ENCODE assay signal across 8 cellular contexts in the genomic region with DNA sequence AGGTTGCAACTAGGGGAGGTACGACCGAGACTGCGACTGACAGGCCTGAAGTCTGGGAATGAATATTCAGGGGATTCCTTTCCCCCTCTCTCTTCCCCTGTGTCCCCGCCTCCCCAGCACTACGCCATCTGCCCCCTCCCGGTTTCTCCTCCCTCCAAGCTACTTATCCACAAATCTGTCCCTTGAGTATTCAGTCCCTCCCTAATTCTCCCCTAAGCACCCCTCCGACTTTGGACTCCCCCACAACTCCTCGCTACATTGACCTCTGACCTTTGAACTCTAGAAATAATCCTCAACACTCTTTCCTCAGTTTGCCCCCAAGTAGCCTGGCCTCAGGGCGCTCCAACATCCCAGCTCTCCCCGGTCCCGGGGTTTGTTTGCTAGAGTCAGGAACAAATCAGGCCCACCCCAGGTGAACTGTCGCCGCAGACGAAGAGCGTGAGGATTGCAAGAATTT. TPM values are rescaled to one million over a fixed set of nuclear protein-coding genes. Genes with fewer than 3 reads are reported as not detected.
DNase-seq lines count a peak whose midpoint lies in the region; ATAC-seq and TF ChIP-seq lines count a peak whose summit lies in the region.

No MANE protein-coding gene starts in this region.

- no peak overlapping the region for H2AK5ac ChIP-seq in H9 (ENCODE audit: insufficient read length, low read length)

- H2AFZ ChIP-seq in H9 (ENCODE audit: low read length) (peak overlapping the region; percentile 17), PC-3 (ENCODE audit: low read length) (peak overlapping the region; percentile 96)

- no peak overlapping the region for H3K56ac ChIP-seq in H9 (ENCODE audit: insufficient read length, low read depth, low read length)

- H2BK12ac ChIP-seq in H9 (ENCODE audit: insufficient read length, low read depth, low read length): no peak overlapping the region

- H3K23ac ChIP-seq in H9 (ENCODE audit: insufficient read length, low read depth, low read length): no peak overlapping the region

- POLR2A ChIA-PET in PC-3 (lab: Charles Lee; ENCODE audit: unreplicated experiment): interaction anchor here (0.6 kb wide), 1 partner anchor 24 kb away, joined by 10 read pairs; a partner anchor contains a TSS

- H3K27ac Mint-ChIP-seq in CD14-positive monocyte (peak overlapping the region; percentile 89 to 95 (median 92)), H9 (peak overlapping the region; percentile 96 to 99 (median 98); a peak in 6 of 7 replicates)

- no peak overlapping the region for H2BK120ac ChIP-seq in H9 (ENCODE audit: low read depth, low read length, poor library complexity, severe bottlenecking)

- no peaks in the 10 kb centered on the region for H3K9me2 ChIP-seq in PC-3 (replicated peaks; ENCODE audit: low read length)

- H3K23me2 ChIP-seq in H9 (ENCODE audit: insufficient read length, low read depth, low read length, poor library complexity, severe bottlenecking): peaks cover 13% of the 10 kb centered on the region

- H2BK15ac ChIP-seq in H9 (ENCODE audit: low read depth, low read length): no peak overlapping the region

- H3K36me3 ChIP-seq in PC-3 (ENCODE audit: low read depth, low read length) (peaks cover 5% of the 10 kb centered on the region; the same call in 1 of the 2 replicates), thoracic aorta (peaks cover 22% of the 10 kb centered on the region)

- CTCF ChIA-PET in PC-3 (lab: Charles Lee): interaction anchor here (0.7 to 1.6 kb wide), 2 partner anchors 65 to 87 kb away, joined by 3 to 12 read pairs; no protein-coding TSS in a partner anchor

- H3K4me1 Mint-ChIP-seq in CD14-positive monocyte (peaks cover 50% of the 10 kb centered on the region), H9 (peaks cover 21 to 25% of the 10 kb centered on the region in 2 experiments)

- TF ChIP-seq CTCF in CD14-positive monocyte (IDR thresholded peaks at IDR 0.05) (no peak), H9 (conservative IDR thresholded peaks at IDR 0.05) (no peak), PC-3 (conservative IDR thresholded peaks at IDR 0.05; ENCODE audit: low read depth, low read length) (no peak), thoracic aorta (IDR thresholded peaks at IDR 0.05) (no peak)

- H3K18ac ChIP-seq in H9 (ENCODE audit: insufficient read length, low read depth, low read length): no peak overlapping the region

- no peaks in the 10 kb centered on the region for H3K9me3 Mint-ChIP-seq in CD14-positive monocyte
- no peaks in the 10 kb centered on the region; a peak in 1 of 5 replicates for H3K9me3 Mint-ChIP-seq in H9

- intact Hi-C loops in CD14-positive monocyte (cut with micrococcal nuclease) (loop anchor here (1.0 to 10.0 kb wide), 4 partner anchors 8 to 447 kb away; a partner anchor contains a TSS), PC-3 (cut with micrococcal nuclease) (no loop called here)

- no peak overlapping the region for H4K5ac ChIP-seq in H9 (ENCODE audit: insufficient read length, low read depth, low read length)

- H3K9me3 ChIP-seq in H9 (ENCODE audit: control insufficient read depth, low read depth, low read length) (no peaks in the 10 kb centered on the region), PC-3 (ENCODE audit: low read length) (no peaks in the 10 kb centered on the region), thoracic aorta (no peaks in the 10 kb centered on the region)

- H3K4me3 ChIP-seq in PC-3 (ENCODE audit: low read length) (peak overlapping the region; percentile 85), thoracic aorta (peak overlapping the region; percentile 87)

- H3K27me3 Mint-ChIP-seq in CD14-positive monocyte (ENCODE audit: low read depth in 3 of 3) (peaks cover 0 to 1% (median 0%) of the 10 kb centered on the region in 3 donors), H9 (ENCODE audit: low read depth) (peaks cover 3% of the 10 kb centered on the region; the same call in 1 of the 2 replicates)

- no peak overlapping the region for H3T11ph ChIP-seq in H9 (ENCODE audit: low read length)

- no CpG with 5 or more reads among the region's 15 CpGs for WGBS in H9 (ENCODE audit: extremely low coverage, insufficient read length, low lambda C conversion rate)

- BruUV-seq in PC-3 (replicated peaks; lab: Mats Ljungman, UMichigan): TSS peak; percentile 51

- H3K27ac ChIP-seq in H9 (ENCODE audit: insufficient read length, low read depth, low read length) (peak overlapping the region; percentile 7), PC-3 (ENCODE audit: low read length) (no peak overlapping the region), thoracic aorta (peak overlapping the region; percentile 95 to 98)

- no peaks in the 10 kb centered on the region for H3K27me3 ChIP-seq in H9 (ENCODE audit: insufficient read depth, low read length)
- no peaks in the 10 kb centered on the region for H3K27me3 ChIP-seq in PC-3 (ENCODE audit: low read length)
- H3K27me3 ChIP-seq in thoracic aorta (replicated peaks; ENCODE audit: insufficient read depth): no peaks in the 10 kb centered on the region

- peak overlapping the region; percentile 70 for H3K4me2 ChIP-seq in H9 (ENCODE audit: insufficient read depth, insufficient read length, low read length)
- peak overlapping the region; percentile 94 for H3K4me2 ChIP-seq in PC-3 (ENCODE audit: low read length)

- H3K9ac ChIP-seq in H9 (ENCODE audit: extremely low read depth, insufficient read length, low read length) (peak overlapping the region; percentile 81), PC-3 (ENCODE audit: low read length) (peak overlapping the region; percentile 87)

- DNase-seq in CD14-positive monocyte (ENCODE audit: low spot score): no peak
- peak; percentile 84 for DNase-seq in H9
- peak; percentile 21 for DNase-seq in PC-3
- peak; percentile 75 for DNase-seq in ecto neural progenitor cell (ENCODE audit: low spot score)
- DNase-seq in lung microvascular endothelial cell (ENCODE audit: low read depth in 2 of 2): peak; percentile 33 to 46
- no peak for DNase-seq in thoracic aorta (ENCODE audit: low spot score)
- no peak for DNase-seq in amniotic stem cell (lab: John Stamatoyannopoulos, UW)

- H4K91ac ChIP-seq in H9 (ENCODE audit: insufficient read length, low read depth, low read length): no peak overlapping the region

- ATAC-seq in PC-3: peak; percentile 37
- ATAC-seq in thoracic aorta (ENCODE audit: insufficient number of reproducible peaks, low FRiP score, low read depth): peak; percentile 52
- no peak for ATAC-seq in GM19395 (IDR thresholded peaks at IDR 0.05; ENCODE audit: unreplicated experiment)

- H3K36me3 Mint-ChIP-seq in CD14-positive monocyte: peaks cover 54 to 68% of the 10 kb centered on the region in 2 donors
- H3K36me3 Mint-ChIP-seq in H9 (ENCODE audit: insufficient read depth in 1 of 3, low read depth in 3 of 3): peaks cover 19 to 47% (median 43%) of the 10 kb centered on the region in 3 experiments; a peak in 6 of 7 replicates

- no peaks in the 10 kb centered on the region for H3K79me1 ChIP-seq in H9 (ENCODE audit: insufficient read depth, low read depth, low read length, poor library complexity, severe bottlenecking)

- no peak overlapping the region for H2BK5ac ChIP-seq in H9 (ENCODE audit: insufficient read length, low read length)

- H3K79me2 ChIP-seq in H9 (ENCODE audit: insufficient read depth, low read length) (no peaks in the 10 kb centered on the region), PC-3 (ENCODE audit: low read length) (peaks cover 32% of the 10 kb centered on the region)

- no peaks in the 10 kb centered on the region for H3F3A ChIP-seq in PC-3 (ENCODE audit: low read length, unreplicated experiment)

- H3K4ac ChIP-seq in H9 (ENCODE audit: low read depth, low read length): no peak overlapping the region

- H4K20me1 ChIP-seq in H9 (ENCODE audit: control insufficient read depth, insufficient read depth, insufficient read length) (no peaks in the 10 kb centered on the region), PC-3 (ENCODE audit: low read length) (no peaks in the 10 kb centered on the region)

- H3K4me3 Mint-ChIP-seq in CD14-positive monocyte (peak overlapping the region; percentile 95 to 97), H9 (peak overlapping the region; percentile 96 to 98)

- H3K4me1 ChIP-seq in H9 (ENCODE audit: insufficient read depth, low read length) (0 out of 2 replicates have a peak, but pooled peaks cover 4% of the 10 kb centered on the region), PC-3 (ENCODE audit: insufficient read depth, low read length) (peaks cover 18% of the 10 kb centered on the region), thoracic aorta (ENCODE audit: control insufficient read depth in 1 of 2, low read depth in 2 of 2) (peaks cover 9 to 33% of the 10 kb centered on the region in 2 donors)

- H2BK20ac ChIP-seq in H9 (ENCODE audit: low read depth, low read length, poor library complexity, severe bottlenecking): no peak overlapping the region

- no peak overlapping the region for H4K8ac ChIP-seq in H9 (replicated peaks; ENCODE audit: insufficient read length, low read depth, low read length)

- H3K14ac ChIP-seq in H9 (ENCODE audit: insufficient read depth, low read length): no peak overlapping the region

RNA-seq across cellular contexts. Expression of a gene that starts 0.4 kb away (rescaled TPM):
- under 1 TPM in 1 of 2 donors, not detected in 1; 0.24 TPM for polyA plus RNA-seq in CD14-positive monocyte
- 5.8 and 6.7 TPM in 2 replicates for total RNA-seq in H9 (2021)
- 6.3 and 7.5 TPM in 2 replicates for total RNA-seq in PC-3 (2014; rRNA removed)
- 2.0 and 5.0 TPM in 2 replicates for total RNA-seq in lung microvascular endothelial cell
- total RNA-seq in thoracic aorta: 1 to 10 TPM; 5.6 to 8.7 TPM

RNA-seq across cellular contexts. Expression of a gene that starts 0.6 kb away (rescaled TPM):
- polyA plus RNA-seq in CD14-positive monocyte: 100 to 1,000 TPM; 103 to 110 TPM
- total RNA-seq in H9 (2021) (54.1 and 60.5 TPM in 2 replicates), PC-3 (2014; rRNA removed) (80.3 and 82.4 TPM in 2 replicates), lung microvascular endothelial cell (16.3 and 26.8 TPM in 2 replicates), thoracic aorta (10 to 100 TPM; 19.1 to 27.7 TPM)

RNA-seq across cellular contexts. Expression of a gene that starts 8.9 kb away (rescaled TPM):
- 100 to 1,000 TPM; 103 to 104 TPM for polyA plus RNA-seq in CD14-positive monocyte
- total RNA-seq in H9 (2021): not detected in 2 replicates
- total RNA-seq in PC-3 (2014; rRNA removed): not detected in 2 replicates
- 0.20 TPM in 1 of 2 replicates, not detected in the other for total RNA-seq in lung microvascular endothelial cell
- 10 to 100 TPM in 1 of 2 donors, 1 to 10 TPM in 1; 3.9 to 14.1 TPM for total RNA-seq in thoracic aorta

RNA-seq across cellular contexts. Expression of a gene that starts 10.5 kb away (rescaled TPM):
- polyA plus RNA-seq in CD14-positive monocyte: not detected
- 0.42 and 1.6 TPM in 2 replicates for total RNA-seq in H9 (2021)
- 1.8 and 2.7 TPM in 2 replicates for total RNA-seq in PC-3 (2014; rRNA removed)
- total RNA-seq in lung microvascular endothelial cell: not detected in 2 replicates
- not detected for total RNA-seq in thoracic aorta

RNA-seq across cellular contexts. Expression of a gene that starts 18.9 kb away (rescaled TPM):
- polyA plus RNA-seq in CD14-positive monocyte: 1 to 10 TPM in 1 of 2 donors, under 1 TPM in 1; 0.39 to 1.4 TPM
- total RNA-seq in H9 (2021): 11.5 and 12.3 TPM in 2 replicates
- total RNA-seq in PC-3 (2014; rRNA removed): 2.0 and 2.8 TPM in 2 replicates
- total RNA-seq in lung microvascular endothelial cell: 4.8 and 12.7 TPM in 2 replicates
- total RNA-seq in thoracic aorta: 1 to 10 TPM; 6.3 to 6.8 TPM

Comparison
In these comparisons a context has a peak if more than half of its experiments do, and no peak if none do; other contexts are left out.
1. DNase-seq: peak in H9 (single experiment), PC-3 (single experiment), ecto neural progenitor cell (single experiment) and lung microvascular endothelial cell (2 of 2); none in CD14-positive monocyte (single experiment), thoracic aorta (single experiment) and amniotic stem cell (single experiment).